In genomic region chr7:5045558-5046396, GRCh38 we compare ENCODE assay signal across 8 cellular contexts. TPM values are rescaled to one million over a fixed set of nuclear protein-coding genes. Genes with fewer than 3 reads are reported as not detected.
DNase-seq lines count a peak whose midpoint lies in the region; ATAC-seq, FAIRE-seq and TF ChIP-seq lines count a peak whose summit lies in the region.

Gene RBAK (plus strand): TSS chr7:5045860. CDS start chr7:5048077, 2,217 bp downstream.

- H3K36me3 Mint-ChIP-seq in Caco-2 (ENCODE audit: insufficient read depth, unreplicated experiment), result peaks cover 41% of the 10 kb centered on the region

- TF ChIP-seq EP300 in H1 (IDR thresholded peaks at IDR 0.05; ENCODE audit: borderline replicate concordance in 1 of 2, low read depth in 2 of 2, low read length in 2 of 2), result no peak

- H2BK15ac ChIP-seq in H1 (ENCODE audit: low read length), result no peak within 1 kb of the TSS
- H2BK15ac ChIP-seq in mesendoderm (replicated peaks; ENCODE audit: low read depth), result no peak within 1 kb of the TSS

- no peak for TF ChIP-seq CTCF in Caco-2 (IDR thresholded peaks at IDR 0.05; ENCODE audit: insufficient read depth in 1 of 2, low read depth in 1 of 2, low read length in 1 of 2, severe bottlenecking in 1 of 2, unreplicated experiment in 1 of 2)
- TF ChIP-seq CTCF in H1 (IDR thresholded peaks at IDR 0.05; ENCODE audit: control extremely low read depth in 1 of 3, insufficient read depth in 1 of 3, low read depth in 1 of 3, low read length in 3 of 3), result peak in 1 of 3 experiments; percentile 1; a peak in 1 of 4 replicates

- 1% methylated on average over 36 of the region's 69 CpGs; no CpG with 5 or more reads in 1 of the 2 experiments for WGBS in H1 (ENCODE audit: extremely low coverage in 1 of 2, insufficient coverage in 1 of 2, insufficient read length in 1 of 2, insufficient replicate concordance in 2 of 2, low coverage in 1 of 2, low lambda C conversion rate in 2 of 2, missing lambda C conversion rate in 1 of 2), 2 experiments
- WGBS in mesendoderm (ENCODE audit: extremely low coverage, insufficient coverage, low lambda C conversion rate), result no CpG with 5 or more reads among the region's 69 CpGs

- no peaks in the 10 kb centered on the region for H3K9me3 ChIP-seq in Caco-2
- H3K9me3 ChIP-seq in H1 (ENCODE audit: insufficient read depth in 2 of 2, low read depth in 1 of 2, low read length in 1 of 2), result peaks cover 4 to 11% of the 10 kb centered on the region in 2 experiments; a peak in 2 of 4 replicates

- CTCF ChIA-PET in Caco-2 (lab: Charles Lee) (interaction anchor here (1.0 kb wide), 1 partner anchor 72 kb away, joined by 4 read pairs; no protein-coding TSS in a partner anchor), H1 (lab: Charles Lee; ENCODE audit: partially characterized antibody) (interaction anchor here (0.6 to 1.1 kb wide), 4 partner anchors 72 to 1174 kb away, joined by 3 to 4 read pairs (median 4); no protein-coding TSS in a partner anchor)

- H3K4me3 Mint-ChIP-seq in Caco-2 (ENCODE audit: unreplicated experiment), result peak within 1 kb of the TSS; percentile 89

- peak; percentile 94 to 97 for DNase-seq in Caco-2
- peak; percentile 90 for DNase-seq in HT1080 (ENCODE audit: low read depth)
- DNase-seq in NOMO-1 treated with dmso at 0.1 percent for 144 hours (lab: John Stamatoyannopoulos, UW; ENCODE audit: unreplicated experiment), result peak; percentile 81
- DNase-seq in activated CD8-positive, alpha-beta memory T cell treated with anti-CD3 and anti-CD28 coated beads for 48 hours (ENCODE audit: low read depth in 2 of 3, low spot score in 2 of 3), result peak; percentile 65 to 78 (median 78)
- peak; percentile 93 to 97 for DNase-seq in H1 (ENCODE audit: low read depth in 1 of 2, low spot score in 2 of 2)
- peak; percentile 98 for DNase-seq in mesendoderm
- peak; percentile 80 for DNase-seq in stimulated activated CD8-positive, alpha-beta memory T cell treated with anti-CD3 and anti-CD28 coated beads, Interleukin-12 subunit alpha, Interleukin-12 subunit beta, amount 100 ng/mL, for 4 hours (ENCODE audit: low read depth)

- ATAC-seq in GM21367 (IDR thresholded peaks at IDR 0.05; ENCODE audit: unreplicated experiment), result peak; percentile 100

- H2AK5ac ChIP-seq in H1 (ENCODE audit: low read depth, low read length) (no peak within 1 kb of the TSS), mesendoderm (ENCODE audit: low read length) (no peak within 1 kb of the TSS)

- H3K4me3 ChIP-seq in Caco-2 (ENCODE audit: low read depth, low read length) (peak within 1 kb of the TSS; percentile 72), H1 (ENCODE audit: extremely low read depth in 1 of 4, insufficient read depth in 2 of 4, low read depth in 3 of 4, low read length in 4 of 4) (peak within 1 kb of the TSS; percentile 66 to 88 (median 74)), mesendoderm (ENCODE audit: low read length) (peak within 1 kb of the TSS; percentile 71)

- H4K5ac ChIP-seq in H1 (ENCODE audit: insufficient read length, low read depth, low read length) (no peak within 1 kb of the TSS), mesendoderm (ENCODE audit: low read length) (no peak within 1 kb of the TSS)

- no peak within 1 kb of the TSS for H3K23ac ChIP-seq in H1 (ENCODE audit: insufficient read length)
- H3K23ac ChIP-seq in mesendoderm (ENCODE audit: low read length), result no peak within 1 kb of the TSS

- FAIRE-seq in H1 (lab: Jason Lieb, UNC), result no peak

- BruUV-seq in Caco-2 (replicated peaks; lab: Mats Ljungman, UMichigan), result no TSS peak

- peak; percentile 41 to 80; a peak in 1 of 3 replicates for TF ChIP-seq POLR2A in H1 (IDR thresholded peaks at IDR 0.05; ENCODE audit: control extremely low read depth in 1 of 2, low read depth in 2 of 2, low read length in 2 of 2)

- intact Hi-C loops in Caco-2 (cut with micrococcal nuclease; ENCODE audit: unreplicated experiment), result no loop called here

- H3K36me3 ChIP-seq in Caco-2 (ENCODE audit: control insufficient read depth, insufficient read depth, low read length), result peaks cover 2% of the 10 kb centered on the region
- H3K36me3 ChIP-seq in H1 (ENCODE audit: control insufficient read depth in 2 of 4, insufficient read depth in 4 of 4, low read length in 3 of 4), result peaks cover 2 to 21% (median 13%) of the 10 kb centered on the region in 4 experiments; a peak in 7 of 8 replicates
- H3K36me3 ChIP-seq in mesendoderm (ENCODE audit: control insufficient read depth, insufficient read depth, low read length), result no peaks in the 10 kb centered on the region

- peaks cover 16% of the 10 kb centered on the region for H3K9me3 Mint-ChIP-seq in Caco-2 (ENCODE audit: unreplicated experiment)

- H3K4ac ChIP-seq in H1 (replicated peaks; ENCODE audit: insufficient read length, low read depth, low read length) (no peak within 1 kb of the TSS), mesendoderm (ENCODE audit: low read depth, low read length) (no peak within 1 kb of the TSS)

- no peak within 1 kb of the TSS; the same call in 1 of the 2 replicates for H3K27ac ChIP-seq in H1 (ENCODE audit: low read depth, low read length)
- no peak within 1 kb of the TSS for H3K27ac ChIP-seq in mesendoderm (ENCODE audit: low read depth, low read length)

- peak within 1 kb of the TSS; percentile 96; the same call in 1 of the 2 replicates for H2AFZ ChIP-seq in H1 (ENCODE audit: low read length)

- peak within 1 kb of the TSS; percentile 75 to 83 for H3K4me2 ChIP-seq in H1 (ENCODE audit: insufficient read depth in 1 of 2, low read depth in 2 of 2, low read length in 2 of 2)
- H3K4me2 ChIP-seq in mesendoderm (ENCODE audit: low read length), result peak within 1 kb of the TSS; percentile 67

- no peak within 1 kb of the TSS for H2BK5ac ChIP-seq in H1 (ENCODE audit: low read depth, low read length)
- H2BK5ac ChIP-seq in mesendoderm (ENCODE audit: low read length), result no peak within 1 kb of the TSS

- no peaks in the 10 kb centered on the region for H4K20me1 ChIP-seq in H1 (replicated peaks in 1 of 2; ENCODE audit: control insufficient read depth in 1 of 2, insufficient read depth in 2 of 2, low read length in 2 of 2)

- H3K4me1 ChIP-seq in Caco-2, result 0 out of 2 replicates have a peak, but pooled peaks cover 4% of the 10 kb centered on the region
- H3K4me1 ChIP-seq in H1 (replicated peaks in 1 of 4; ENCODE audit: control insufficient read depth in 3 of 4, insufficient read depth in 4 of 4, low read length in 3 of 4), result no peaks in the 10 kb centered on the region
- H3K4me1 ChIP-seq in mesendoderm (ENCODE audit: control insufficient read depth, low read depth, low read length), result no peaks in the 10 kb centered on the region

- H3K79me2 ChIP-seq in H1 (ENCODE audit: control insufficient read depth in 1 of 2, insufficient read depth in 2 of 2, low read length in 2 of 2), result peaks cover 0 to 9% of the 10 kb centered on the region in 2 experiments; a peak in 1 of 4 replicates
- peaks cover 4% of the 10 kb centered on the region for H3K79me2 ChIP-seq in mesendoderm (ENCODE audit: control insufficient read depth, insufficient read depth, low read length)

- peak within 1 kb of the TSS; percentile 81 for H3K27ac Mint-ChIP-seq in Caco-2 (ENCODE audit: unreplicated experiment)

- no peak for TF ChIP-seq RAD21 in H1 (IDR thresholded peaks at IDR 0.05 in 1 of 2, conservative IDR thresholded peaks at IDR 0.05 in 1 of 2; ENCODE audit: low read depth in 2 of 2, low read length in 2 of 2)

- H3K14ac ChIP-seq in H1 (ENCODE audit: insufficient read length), result no peak within 1 kb of the TSS

- no peaks in the 10 kb centered on the region for H3K4me1 Mint-ChIP-seq in Caco-2 (ENCODE audit: low read depth, unreplicated experiment)

- H2BK12ac ChIP-seq in H1 (ENCODE audit: low read depth, low read length), result no peak within 1 kb of the TSS

- POLR2A ChIA-PET in Caco-2 (lab: Charles Lee) (interaction anchor here (0.7 kb wide), 1 partner anchor 72 kb away, joined by 3 read pairs; no protein-coding TSS in a partner anchor), H1 (lab: Charles Lee; ENCODE audit: partially characterized antibody) (interaction anchor here (0.6 to 1.3 kb wide), 5 partner anchors 8 to 72 kb away, joined by 3 to 5 read pairs (median 4); no protein-coding TSS in a partner anchor)

- peak within 1 kb of the TSS; percentile 91; the same call in 1 of the 2 replicates for H4K8ac ChIP-seq in H1 (ENCODE audit: extremely low read depth, insufficient read depth, low read length)
- peak within 1 kb of the TSS; percentile 78 for H4K8ac ChIP-seq in mesendoderm (ENCODE audit: low read depth, low read length)

- H3K9ac ChIP-seq in H1 (replicated peaks in 1 of 4; ENCODE audit: extremely low read depth in 1 of 4, low read depth in 3 of 4, low read length in 3 of 4), result peak within 1 kb of the TSS; percentile 48 to 91 (median 68)
- peak within 1 kb of the TSS; percentile 88 for H3K9ac ChIP-seq in mesendoderm (ENCODE audit: low read length)

- H3K56ac ChIP-seq in H1 (replicated peaks; ENCODE audit: insufficient read length, low read depth, low read length), result no peak within 1 kb of the TSS
- peak within 1 kb of the TSS; percentile 88 for H3K56ac ChIP-seq in mesendoderm (ENCODE audit: low read length)

- H3K18ac ChIP-seq in H1 (ENCODE audit: extremely low read depth, low read length), result no peak within 1 kb of the TSS
- H3K18ac ChIP-seq in mesendoderm (ENCODE audit: low read length), result peak within 1 kb of the TSS; percentile 52

- no peaks in the 10 kb centered on the region for H3K23me2 ChIP-seq in H1 (ENCODE audit: low read depth, low read length)

- no peaks in the 10 kb centered on the region for H3K27me3 ChIP-seq in Caco-2 (replicated peaks; ENCODE audit: control insufficient read depth, insufficient read depth, low read length)
- H3K27me3 ChIP-seq in H1 (replicated peaks in 1 of 4; ENCODE audit: control insufficient read depth in 3 of 4, extremely low read depth in 1 of 4, insufficient read depth in 3 of 4, low read length in 3 of 4), result no peaks in the 10 kb centered on the region
- H3K27me3 ChIP-seq in mesendoderm (ENCODE audit: insufficient read depth, low read length, poor library complexity), result no peaks in the 10 kb centered on the region

- H3K79me1 ChIP-seq in H1 (ENCODE audit: low read depth, low read length) (no peaks in the 10 kb centered on the region), mesendoderm (ENCODE audit: low read length) (no peaks in the 10 kb centered on the region)

- no peaks in the 10 kb centered on the region for H3K27me3 Mint-ChIP-seq in Caco-2 (ENCODE audit: insufficient read depth, unreplicated experiment)

- no peak within 1 kb of the TSS for H2BK20ac ChIP-seq in H1 (ENCODE audit: low read length)

- no peak within 1 kb of the TSS for H4K91ac ChIP-seq in H1 (replicated peaks; ENCODE audit: insufficient read length, low read length)

- H2BK120ac ChIP-seq in H1 (replicated peaks; ENCODE audit: low read depth, low read length), result no peak within 1 kb of the TSS
- H2BK120ac ChIP-seq in mesendoderm (ENCODE audit: low read depth, low read length), result no peak within 1 kb of the TSS

RNA-seq across cellular contexts. Expression of gene RBAK, which starts in this region (rescaled TPM):
- total RNA-seq in Caco-2 (2022), result 16.0 and 16.1 TPM in 2 replicates
- 5.0 and 5.3 TPM in 2 replicates for total RNA-seq in HT1080 (2014; rRNA removed; shearing (Covaris generic))
- polyA plus RNA-seq in HT1080 (2015; cell fraction: cytosol; rRNA removed), result 3.1 and 4.7 TPM in 2 replicates
- polyA plus RNA-seq in HT1080 (2015; cell fraction: nucleus; rRNA removed), result 10.2 and 11.0 TPM in 2 replicates
- total RNA-seq in H1 (2021; fragmentation: NEBNext Ultra II Directional; extraction: Animal tissue kit (Norgen Biotek cat#: 25700)), result 16.1 and 18.2 TPM in 2 replicates
- 1.3 and 1.9 TPM in 2 replicates for polyA plus RNA-seq in H1 (2011; rRNA removed)
- polyA plus RNA-seq in H1 (2011; cell fraction: cytosol; rRNA removed), result 2.4 TPM
- polyA plus RNA-seq in H1 (2011; cell fraction: nucleus; rRNA removed), result 4.0 TPM
- 3.5 to 6.6 TPM (median 4.3 TPM) in 4 replicates for polyA plus RNA-seq in H1 (2012, experiment 1 of 2)
- 0.30 TPM for polyA plus RNA-seq in H1 (2012, experiment 2 of 2)
- polyA plus RNA-seq in H1 (2013, experiment 1 of 2), result 10.3 TPM
- 8.8 TPM for polyA plus RNA-seq in H1 (2013, experiment 2 of 2)
- polyA minus RNA-seq in H1 (2011; rRNA and poly(A)+ RNA removed), result 8.2 and 11.9 TPM in 2 replicates
- 5.9 TPM for polyA minus RNA-seq in H1 (2011; cell fraction: cytosol; rRNA and poly(A)+ RNA removed)
- 28.9 TPM for polyA minus RNA-seq in H1 (2011; cell fraction: nucleus; rRNA and poly(A)+ RNA removed)
- 7.4 TPM for polyA plus RNA-seq in mesendoderm (2013, experiment 1 of 2)
- polyA plus RNA-seq in mesendoderm (2013, experiment 2 of 2), result 7.2 TPM
